ENCODE assay signal across 10 cellular contexts in the genomic region with DNA sequence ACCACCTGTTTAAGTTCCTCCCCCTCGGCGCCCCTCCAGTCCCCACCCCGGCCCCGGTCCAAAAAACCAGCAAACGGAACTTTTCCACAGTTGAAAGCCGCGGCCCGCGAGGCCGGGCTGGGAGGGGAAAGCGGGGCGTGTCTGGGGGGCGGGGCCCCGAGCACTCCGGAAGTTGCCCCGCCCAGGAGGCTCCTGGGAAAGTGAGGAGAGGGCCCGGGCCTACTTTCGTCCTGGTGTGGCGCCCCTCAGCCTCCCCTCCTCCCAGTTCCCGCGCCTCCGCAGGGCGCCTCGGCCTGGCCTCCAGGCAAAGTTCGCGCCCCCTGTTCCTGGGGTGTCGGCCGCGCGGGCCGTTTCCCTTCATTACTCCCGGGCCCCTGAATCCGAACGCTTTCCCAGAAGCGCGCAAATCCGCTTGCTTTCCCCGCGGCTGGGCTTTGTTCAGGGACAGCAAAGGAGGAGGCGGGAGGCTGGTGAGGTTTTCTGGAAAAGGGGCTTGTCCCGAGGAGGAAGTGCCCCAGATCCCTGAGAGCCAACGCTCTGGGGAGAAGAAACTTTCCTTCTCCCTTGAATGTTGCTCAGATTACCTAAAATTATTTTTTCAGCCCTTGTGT. TPM values are rescaled to one million over a fixed set of nuclear protein-coding genes. Genes with fewer than 3 reads are reported as not detected.
DNase-seq lines count a peak whose midpoint lies in the region; ATAC-seq, FAIRE-seq and TF ChIP-seq lines count a peak whose summit lies in the region.
"Had no signal": no experiment of that assay in that cellular context is flagged by ENCODE, and none has a peak within 500 bp of the region (broad histone marks: within the 10 kb centered on the region; RNA-seq: fewer than 3 reads in every experiment).

No MANE protein-coding gene starts in this region.

- no peaks in the 10 kb centered on the region for H3K9me3 Mint-ChIP-seq in activated CD4-positive, alpha-beta T cell treated with anti-CD3 and anti-CD28 coated beads for 36 hours (ENCODE audit: low read depth)
- H3K9me3 Mint-ChIP-seq in stimulated activated naive CD8-positive, alpha-beta T cell treated with anti-CD3 and anti-CD28 coated beads, Interleukin-15, amount 100 ng/mL, for 72 hours: no peaks in the 10 kb centered on the region

- H3K27me3 ChIP-seq in bronchial epithelial cell (ENCODE audit: control insufficient read depth, insufficient read depth, low read length): peaks cover 23% of the 10 kb centered on the region

- H3K4me1 Mint-ChIP-seq in activated CD4-positive, alpha-beta T cell treated with anti-CD3 and anti-CD28 coated beads for 36 hours: peaks cover 23% of the 10 kb centered on the region
- H3K4me1 Mint-ChIP-seq in stimulated activated naive CD8-positive, alpha-beta T cell treated with anti-CD3 and anti-CD28 coated beads, Interleukin-15, amount 100 ng/mL, for 72 hours: peaks cover 64% of the 10 kb centered on the region

- POLR2A ChIA-PET in activated CD4-positive, alpha-beta T cell treated with anti-CD3 and anti-CD28 coated beads for 36 hours (lab: Charles Lee): no interaction called here

- intact Hi-C loops in activated CD4-positive, alpha-beta T cell treated with anti-CD3 and anti-CD28 coated beads for 36 hours (cut with DNase I, micrococcal nuclease): loop anchor here (1.0 to 10.0 kb wide), 4 partner anchors 78 to 1653 kb away; a partner anchor contains a TSS

- no peaks in the 10 kb centered on the region for H3K36me3 Mint-ChIP-seq in activated CD4-positive, alpha-beta T cell treated with anti-CD3 and anti-CD28 coated beads for 36 hours (ENCODE audit: low read depth)

- no peak for FAIRE-seq in bronchial epithelial cell (lab: Jason Lieb, UNC)
- FAIRE-seq: A549, RCC 7860 had no signal

- CTCF ChIA-PET in activated CD4-positive, alpha-beta T cell treated with anti-CD3 and anti-CD28 coated beads for 36 hours (lab: Charles Lee): interaction anchor here (0.7 kb wide), 1 partner anchor 196 kb away, joined by 3 read pairs; no protein-coding TSS in a partner anchor

- peak overlapping the region; percentile 21 for H3K4me3 Mint-ChIP-seq in activated CD4-positive, alpha-beta T cell treated with anti-CD3 and anti-CD28 coated beads for 36 hours
- peak overlapping the region; percentile 63 to 70 for H3K4me3 Mint-ChIP-seq in stimulated activated naive CD8-positive, alpha-beta T cell treated with anti-CD3 and anti-CD28 coated beads, Interleukin-15, amount 100 ng/mL, for 72 hours

- TF ChIP-seq CTCF in bronchial epithelial cell (IDR thresholded peaks at IDR 0.05; ENCODE audit: insufficient read depth, low read length, severe bottlenecking): no peak

- peak overlapping the region; percentile 46 for H3K4me3 ChIP-seq in bronchial epithelial cell (ENCODE audit: low read depth, low read length)
- H3K4me3 ChIP-seq: A549 had no signal

- H3K27me3 Mint-ChIP-seq in activated CD4-positive, alpha-beta T cell treated with anti-CD3 and anti-CD28 coated beads for 36 hours: peaks cover 66% of the 10 kb centered on the region
- peaks cover 99% of the 10 kb centered on the region for H3K27me3 Mint-ChIP-seq in stimulated activated naive CD8-positive, alpha-beta T cell treated with anti-CD3 and anti-CD28 coated beads, Interleukin-15, amount 100 ng/mL, for 72 hours

- no peaks in the 10 kb centered on the region for H3K36me3 ChIP-seq in bronchial epithelial cell (ENCODE audit: control insufficient read depth, insufficient read depth, low read length)

- no peak overlapping the region for H3K27ac Mint-ChIP-seq in activated CD4-positive, alpha-beta T cell treated with anti-CD3 and anti-CD28 coated beads for 36 hours
- H3K27ac Mint-ChIP-seq in stimulated activated naive CD8-positive, alpha-beta T cell treated with anti-CD3 and anti-CD28 coated beads, Interleukin-15, amount 100 ng/mL, for 72 hours: no peak overlapping the region

- DNase-seq in activated CD4-positive, alpha-beta T cell treated with anti-CD3 and anti-CD28 coated beads for 36 hours: peak; percentile 52
- DNase-seq in activated CD4-positive, alpha-beta T cell treated with anti-CD3 and anti-CD28 coated beads for 1 hour: no peak
- no peak for DNase-seq in bronchial epithelial cell (ENCODE audit: low read depth)
- peak; percentile 85 for DNase-seq in left kidney (ENCODE audit: low read depth, low spot score)
- peak; percentile 6 to 20 for DNase-seq in stimulated activated naive CD8-positive, alpha-beta T cell treated with anti-CD3 and anti-CD28 coated beads, Interleukin-15, amount 100 ng/mL, for 72 hours
- DNase-seq in RPMI8226: no peak
- no peak for DNase-seq in NCI-H526 (lab: John Stamatoyannopoulos, UW)

- ATAC-seq in activated CD4-positive, alpha-beta T cell treated with anti-CD3 and anti-CD28 coated beads for 36 hours: peak; percentile 54
- ATAC-seq in stimulated activated naive CD8-positive, alpha-beta T cell treated with anti-CD3 and anti-CD28 coated beads, Interleukin-15, amount 100 ng/mL, for 72 hours: peak; percentile 20
- no peak for ATAC-seq in GM18909 (IDR thresholded peaks at IDR 0.05; ENCODE audit: poor library complexity, unreplicated experiment)
- ATAC-seq: A549 had no signal

RNA-seq across cellular contexts. Expression of a gene that starts 4.4 kb away (rescaled TPM):
- not detected for total RNA-seq in activated CD4-positive, alpha-beta T cell treated with anti-CD3 and anti-CD28 coated beads for 36 hours
- total RNA-seq in bronchial epithelial cell: not detected in 2 replicates

Comparison
In these comparisons a context has a peak if more than half of its experiments do, and no peak if none do; other contexts are left out.
1. DNase-seq: peak in activated CD4-positive, alpha-beta T cell treated with anti-CD3 and anti-CD28 coated beads for 36 hours (single experiment), left kidney (single experiment) and stimulated activated naive CD8-positive, alpha-beta T cell treated with anti-CD3 and anti-CD28 coated beads, Interleukin-15, amount 100 ng/mL, for 72 hours (2 of 2); none in activated CD4-positive, alpha-beta T cell treated with anti-CD3 and anti-CD28 coated beads for 1 hour (single experiment), bronchial epithelial cell (single experiment), RPMI8226 (single experiment) and NCI-H526 (0 of 2).